ENCODE assay signal across 8 cellular contexts in genomic region chr1:2611034-2611501, GRCh38. TPM values are rescaled to one million over a fixed set of nuclear protein-coding genes. Genes with fewer than 3 reads are reported as not detected.
DNase-seq lines count a peak whose midpoint lies in the region; ATAC-seq and TF ChIP-seq lines count a peak whose summit lies in the region.

No MANE protein-coding gene starts in this region.

- no peak overlapping the region for H3K4me3 ChIP-seq in OCI-LY7 (ENCODE audit: low read depth, low read length, poor library complexity, severe bottlenecking)
- H3K4me3 ChIP-seq in esophagus muscularis mucosa: peak overlapping the region; percentile 8 to 28 (median 22)
- no peak overlapping the region for H3K4me3 ChIP-seq in sigmoid colon
- H3K4me3 ChIP-seq in vagina: no peak overlapping the region

- H4K20me1 ChIP-seq in OCI-LY7 (ENCODE audit: insufficient read depth, low read length): no peaks in the 10 kb centered on the region

- TF ChIP-seq CTCF in OCI-LY7 (conservative IDR thresholded peaks at IDR 0.05; ENCODE audit: low read length): no peak
- TF ChIP-seq CTCF in esophagus muscularis mucosa (IDR thresholded peaks at IDR 0.05): no peak
- no peak for TF ChIP-seq CTCF in sigmoid colon (IDR thresholded peaks at IDR 0.05)
- no peak for TF ChIP-seq CTCF in vagina (IDR thresholded peaks at IDR 0.05)

- H3K27ac ChIP-seq in OCI-LY7 (ENCODE audit: low read depth, low read length, poor library complexity, severe bottlenecking) (no peak overlapping the region), esophagus muscularis mucosa (replicated peaks in 1 of 4) (no peak overlapping the region), sigmoid colon (no peak overlapping the region), vagina (no peak overlapping the region)

- H3K9me2 ChIP-seq in OCI-LY7 (ENCODE audit: insufficient read depth, low read length): no peaks in the 10 kb centered on the region

- no TSS peak for BruUV-seq in OCI-LY7 (replicated peaks; lab: Mats Ljungman, UMichigan)

- ATAC-seq in GM19035 (IDR thresholded peaks at IDR 0.05; ENCODE audit: unreplicated experiment): no peak

- H3K36me3 ChIP-seq in OCI-LY7 (ENCODE audit: insufficient read depth, low read length) (no peaks in the 10 kb centered on the region), esophagus muscularis mucosa (no peaks in the 10 kb centered on the region), sigmoid colon (no peaks in the 10 kb centered on the region), vagina (no peaks in the 10 kb centered on the region)

- H3K27me3 ChIP-seq in esophagus muscularis mucosa (peaks cover 0 to 69% (median 3%) of the 10 kb centered on the region in 4 donors), sigmoid colon (peaks cover 0 to 48% (median 14%) of the 10 kb centered on the region in 3 donors), vagina (no peaks in the 10 kb centered on the region)

- DNase-seq in NCI-H1417 (lab: John Stamatoyannopoulos, UW) (peak; percentile 0 to 60 (median 29)), NCI-H1417 treated with DMSO at 0.1 percent for 48 hours (lab: John Stamatoyannopoulos, UW) (no peak), OCI-LY7 (ENCODE audit: low spot score) (peak; percentile 31), esophagus muscularis mucosa (ENCODE audit: extremely low spot score) (no peak), sigmoid colon (peak; percentile 64), NCI-H2081 treated with DMSO at 0.1 percent for 48 hours (lab: John Stamatoyannopoulos, UW) (no peak), vagina (ENCODE audit: extremely low spot score in 2 of 2) (no peak)

- no peak overlapping the region for H3K4me2 ChIP-seq in OCI-LY7 (ENCODE audit: low read length)

- POLR2A ChIA-PET in OCI-LY7 (lab: Charles Lee): no interaction called here

- intact Hi-C loops in OCI-LY7 (cut with micrococcal nuclease; ENCODE audit: unreplicated experiment): no loop called here
- intact Hi-C loops in esophagus muscularis mucosa (cut with DNase I): no loop called here
- intact Hi-C loops in sigmoid colon (cut with DNase I): no loop called here
- intact Hi-C loops in vagina (cut with DNase I): no loop called here

- H3K9me3 ChIP-seq in OCI-LY7 (ENCODE audit: low read length) (no peaks in the 10 kb centered on the region), esophagus muscularis mucosa (peaks cover 0 to 29% (median 18%) of the 10 kb centered on the region in 4 donors), sigmoid colon (peaks cover 0 to 7% (median 4%) of the 10 kb centered on the region in 4 donors), vagina (no peaks in the 10 kb centered on the region)

- TF ChIP-seq POLR2A in esophagus muscularis mucosa (IDR thresholded peaks at IDR 0.05; ENCODE audit: low read depth) (no peak), sigmoid colon (IDR thresholded peaks at IDR 0.05) (no peak), vagina (IDR thresholded peaks at IDR 0.05) (no peak)

- H2AFZ ChIP-seq in OCI-LY7 (ENCODE audit: low read length): no peak overlapping the region

- WGBS in esophagus muscularis mucosa: 15% methylated on average over 5 of the region's 24 CpGs
- WGBS in sigmoid colon, 2 donors: 8 to 15% methylated on average over 24 of the region's 24 CpGs

- H3K79me2 ChIP-seq in OCI-LY7 (ENCODE audit: insufficient read depth, low read depth, low read length): no peaks in the 10 kb centered on the region

- TF ChIP-seq EP300 in esophagus muscularis mucosa (IDR thresholded peaks at IDR 0.05) (no peak), sigmoid colon (IDR thresholded peaks at IDR 0.05) (no peak)

- CTCF ChIA-PET in OCI-LY7 (lab: Charles Lee; ENCODE audit: unreplicated experiment): no interaction called here

- no peaks in the 10 kb centered on the region for H3K4me1 ChIP-seq in OCI-LY7 (ENCODE audit: insufficient read depth, low read length, poor library complexity, severe bottlenecking)
- peaks cover 12 to 21% (median 17%) of the 10 kb centered on the region in 4 donors for H3K4me1 ChIP-seq in esophagus muscularis mucosa
- peaks cover 0 to 11% (median 4%) of the 10 kb centered on the region in 4 donors for H3K4me1 ChIP-seq in sigmoid colon
- peaks cover 4% of the 10 kb centered on the region for H3K4me1 ChIP-seq in vagina

RNA-seq across cellular contexts. Expression of gene MMEL1, which starts 21.7 kb away (rescaled TPM):
- not detected in 2 replicates for total RNA-seq in OCI-LY7 (2014; rRNA removed; shearing (Covaris generic))
- not detected in 2 replicates for total RNA-seq in OCI-LY7 (2022)
- 1 to 10 TPM in 1 of 4 donors, under 1 TPM in 2, not detected in 1; 0.78 to 1.7 (median 0.80) TPM for total RNA-seq in esophagus muscularis mucosa
- total RNA-seq in sigmoid colon: 1 to 10 TPM in 2 of 4 donors, under 1 TPM in 1, not detected in 1; 0.66 to 3.4 (median 2.9) TPM
- polyA plus RNA-seq in sigmoid colon: 10 to 100 TPM in 2 of 3 donors, 1 to 10 TPM in 1; 5.0 to 37.2 (median 14.8) TPM
- 4.4 TPM for total RNA-seq in vagina

RNA-seq across cellular contexts. Expression of gene PRXL2B, which starts 24.5 kb away (rescaled TPM):
- total RNA-seq in OCI-LY7 (2014; rRNA removed; shearing (Covaris generic)): 7.0 and 10.4 TPM in 2 replicates
- total RNA-seq in OCI-LY7 (2022) (4.8 and 5.2 TPM in 2 replicates), esophagus muscularis mucosa (10 to 100 TPM in 3 of 4 donors, 1 to 10 TPM in 1; 7.9 to 18.8 (median 14.8) TPM), sigmoid colon (10 to 100 TPM in 3 of 4 donors, 1 to 10 TPM in 1; 8.6 to 18.2 (median 15.3) TPM), vagina (16.2 TPM)
- polyA plus RNA-seq in sigmoid colon: 10 to 100 TPM; 28.2 to 53.2 (median 42.1) TPM

RNA-seq across cellular contexts. Expression of gene TNFRSF14, which starts 54.9 kb away (rescaled TPM):
- total RNA-seq in OCI-LY7 (2014; rRNA removed; shearing (Covaris generic)): 15.0 and 18.5 TPM in 2 replicates
- 15.7 and 18.9 TPM in 2 replicates for total RNA-seq in OCI-LY7 (2022)
- total RNA-seq in esophagus muscularis mucosa: 10 to 100 TPM; 26.2 to 49.2 (median 42.5) TPM
- 10 to 100 TPM; 37.5 to 73.4 (median 60.4) TPM for total RNA-seq in sigmoid colon
- polyA plus RNA-seq in sigmoid colon: 100 to 1,000 TPM in 1 of 3 donors, 10 to 100 TPM in 2; 53.5 to 185 (median 64.7) TPM
- 49.6 TPM for total RNA-seq in vagina

Comparison
In these comparisons a context has a peak if more than half of its experiments do, and no peak if none do; other contexts are left out.
1. DNase-seq: peak in NCI-H1417 (3 of 3), OCI-LY7 (single experiment) and sigmoid colon (single experiment); none in NCI-H1417 treated with DMSO at 0.1 percent for 48 hours (single experiment), esophagus muscularis mucosa (single experiment), NCI-H2081 treated with DMSO at 0.1 percent for 48 hours (single experiment) and vagina (0 of 2).
2. H3K4me3 ChIP-seq: peak in esophagus muscularis mucosa (4 of 4); none in OCI-LY7 (single experiment), sigmoid colon (0 of 4) and vagina (0 of 2).